In genomic region chr3:32872487-32873382, GRCh38 we compare ENCODE assay signal across 12 cellular contexts. TPM values are rescaled to one million over a fixed set of nuclear protein-coding genes. Genes with fewer than 3 reads are reported as not detected.
DNase-seq lines count a peak whose midpoint lies in the region; ATAC-seq and TF ChIP-seq lines count a peak whose summit lies in the region.
"Had no signal": no experiment of that assay in that cellular context is flagged by ENCODE, and none has a peak within 500 bp of the region (broad histone marks: within the 10 kb centered on the region; RNA-seq: fewer than 3 reads in every experiment).

No MANE protein-coding gene starts in this region.

- H3K36me3 ChIP-seq in mammary epithelial cell (ENCODE audit: insufficient read depth, low read length) (no peaks in the 10 kb centered on the region), PC-3 (ENCODE audit: low read depth, low read length) (no peaks in the 10 kb centered on the region), iPS-15b (ENCODE audit: control insufficient read depth, insufficient read depth, low read length) (peaks cover 44% of the 10 kb centered on the region), upper lobe of left lung (no peaks in the 10 kb centered on the region)

- H3K36me3 Mint-ChIP-seq in MCF 10A (ENCODE audit: insufficient read depth, unreplicated experiment), result peaks cover 6% of the 10 kb centered on the region
- no peaks in the 10 kb centered on the region for H3K36me3 Mint-ChIP-seq in activated T-cell treated with anti-CD3 and anti-CD28 coated beads, Interleukin-2, amount 50 U/mL, for 24 hours (ENCODE audit: low read depth)

- H3K27ac Mint-ChIP-seq in MCF 10A (ENCODE audit: low read depth, unreplicated experiment), result peak overlapping the region; percentile 19
- H3K27ac Mint-ChIP-seq in activated T-cell treated with anti-CD3 and anti-CD28 coated beads, Interleukin-2, amount 50 U/mL, for 24 hours, result no peak overlapping the region
- H3K27ac Mint-ChIP-seq: T-helper 1 cell treated with Interleukin-12 subunit alpha and Interleukin-12 subunit beta and Interleukin-4 antibody, amounts not matched to agents 30 μg/mL and 1 μg/mL, for 36 hours had no signal

- H3K27me3 ChIP-seq in mammary epithelial cell (ENCODE audit: insufficient read depth, low read length) (no peaks in the 10 kb centered on the region), PC-3 (ENCODE audit: low read length) (no peaks in the 10 kb centered on the region), iPS-15b (ENCODE audit: control insufficient read depth, insufficient read depth, low read length) (no peaks in the 10 kb centered on the region), upper lobe of left lung (no peaks in the 10 kb centered on the region)

- peak; percentile 37 for DNase-seq in MCF 10A (ENCODE audit: unreplicated experiment)
- DNase-seq in mammary epithelial cell, result no peak
- peak; percentile 60 for DNase-seq in PC-3
- DNase-seq in upper lobe of left lung, result peak in 1 of 2 donors; percentile 84
- DNase-seq in posterior vena cava (ENCODE audit: low spot score), result no peak
- DNase-seq in NK-92 treated with Interleukin-12 subunit alpha and Interleukin-12 subunit beta, amount 100 ng/mL, for 24 hours (lab: John Stamatoyannopoulos, UW), result no peak
- no peak for DNase-seq in activated T-cell treated with anti-CD3 and anti-CD28 coated beads, Interleukin-2, amount 50 U/mL, for 24 hours
- DNase-seq: ACHN, NCI-H526 treated with DMSO at 0.1 percent for 48 hours had no signal

- WGBS in mammary epithelial cell (ENCODE audit: low coverage, missing lambda C conversion rate), result 52% methylated on average over 5 of the region's 6 CpGs
- WGBS in upper lobe of left lung, 2 donors, result 53 to 65% methylated on average over 4 to 6 of the region's 6 CpGs

- H3K27ac ChIP-seq in mammary epithelial cell (ENCODE audit: insufficient read depth, low read depth, low read length) (no peak overlapping the region), PC-3 (ENCODE audit: low read length) (no peak overlapping the region), upper lobe of left lung (peak overlapping the region in 3 of 4 donors; percentile 27 to 72 (median 40))

- dilution Hi-C loops in mammary epithelial cell (cut with HindIII; ENCODE audit: low sequenced_read_pairs), result no loop called here

- ATAC-seq in PC-3 (peak; percentile 52), upper lobe of left lung (ENCODE audit: low FRiP score in 2 of 2) (peak; percentile 70 to 92)

- H3K79me2 ChIP-seq in mammary epithelial cell (ENCODE audit: insufficient read depth, low read length) (no peaks in the 10 kb centered on the region), PC-3 (ENCODE audit: low read length) (no peaks in the 10 kb centered on the region)

- peaks cover 22% of the 10 kb centered on the region for H3K4me1 Mint-ChIP-seq in MCF 10A (ENCODE audit: insufficient read depth, unreplicated experiment)
- peaks cover 2% of the 10 kb centered on the region for H3K4me1 Mint-ChIP-seq in activated T-cell treated with anti-CD3 and anti-CD28 coated beads, Interleukin-2, amount 50 U/mL, for 24 hours (ENCODE audit: low read depth)

- no peaks in the 10 kb centered on the region for H3K27me3 Mint-ChIP-seq in MCF 10A (ENCODE audit: insufficient read depth, unreplicated experiment)
- H3K27me3 Mint-ChIP-seq in activated T-cell treated with anti-CD3 and anti-CD28 coated beads, Interleukin-2, amount 50 U/mL, for 24 hours, result peaks cover 11% of the 10 kb centered on the region

- H4K20me1 ChIP-seq in mammary epithelial cell (ENCODE audit: insufficient read depth, low read length) (no peaks in the 10 kb centered on the region), PC-3 (ENCODE audit: low read length) (no peaks in the 10 kb centered on the region)

- CTCF ChIA-PET in MCF 10A (lab: Yijun Ruan, JAX), result interaction anchor here (0.5 to 1.5 kb wide), 16 partner anchors 9 to 145 kb away, joined by 3 to 6 read pairs (median 3); no protein-coding TSS in a partner anchor
- CTCF ChIA-PET in mammary epithelial cell (lab: Charles Lee; ENCODE audit: low non-redundant PET), result no interaction called here
- CTCF ChIA-PET in PC-3 (lab: Charles Lee), result interaction anchor here (0.5 to 1.7 kb wide), 4 partner anchors 9 to 60 kb away, joined by 3 to 16 read pairs (median 4); no protein-coding TSS in a partner anchor

- in situ Hi-C loops in mammary epithelial cell (cut with MboI; ENCODE audit: low sequenced_read_pairs in 2 of 2), result no loop called here

- no TSS peak for BruUV-seq in MCF 10A (replicated peaks; lab: Mats Ljungman, UMichigan)
- BruUV-seq in mammary epithelial cell (replicated peaks; lab: Mats Ljungman, UMichigan), result no TSS peak
- no TSS peak for BruUV-seq in PC-3 (replicated peaks; lab: Mats Ljungman, UMichigan)

- TF ChIP-seq CTCF in MCF 10A (IDR thresholded peaks at IDR 0.05; ENCODE audit: unreplicated experiment), result no peak
- no peak for TF ChIP-seq CTCF in mammary epithelial cell (conservative IDR thresholded peaks at IDR 0.05 in 1 of 2, IDR thresholded peaks at IDR 0.05 in 1 of 2; ENCODE audit: extremely low read depth in 1 of 2, insufficient read depth in 1 of 2, low read depth in 1 of 2, low read length in 2 of 2)
- no peak for TF ChIP-seq CTCF in PC-3 (conservative IDR thresholded peaks at IDR 0.05; ENCODE audit: low read depth, low read length)
- TF ChIP-seq CTCF in upper lobe of left lung (IDR thresholded peaks at IDR 0.05), result no peak

- H3K4me1 ChIP-seq in mammary epithelial cell (ENCODE audit: insufficient read depth, low read length) (peaks cover 10% of the 10 kb centered on the region), PC-3 (ENCODE audit: insufficient read depth, low read length) (peaks cover 33% of the 10 kb centered on the region), iPS-15b (ENCODE audit: control insufficient read depth, insufficient read depth, low read length) (peaks cover 50% of the 10 kb centered on the region), upper lobe of left lung (peaks cover 10 to 41% (median 23%) of the 10 kb centered on the region in 4 donors)

- intact Hi-C loops in MCF 10A (cut with micrococcal nuclease), result no loop called here
- intact Hi-C loops in mammary epithelial cell (cut with micrococcal nuclease), result loop anchor here (10.0 kb wide), 1 partner anchor 88 kb away; no protein-coding TSS in a partner anchor
- intact Hi-C loops in PC-3 (cut with micrococcal nuclease), result loop anchor here (2.0 kb wide), 1 partner anchor 30 kb away; no protein-coding TSS in a partner anchor
- intact Hi-C loops in posterior vena cava (cut with DNase I), result no loop called here

- H3K9me3 Mint-ChIP-seq in MCF 10A (ENCODE audit: unreplicated experiment), result no peaks in the 10 kb centered on the region
- H3K9me3 Mint-ChIP-seq in activated T-cell treated with anti-CD3 and anti-CD28 coated beads, Interleukin-2, amount 50 U/mL, for 24 hours, result no peaks in the 10 kb centered on the region
- H3K9me3 Mint-ChIP-seq: T-helper 1 cell treated with Interleukin-12 subunit alpha and Interleukin-12 subunit beta and Interleukin-4 antibody, amounts not matched to agents 30 μg/mL and 1 μg/mL, for 36 hours had no signal

- TF ChIP-seq EP300 in upper lobe of left lung (IDR thresholded peaks at IDR 0.05), result peak in 1 of 4 donors; percentile 28

- H3K4me3 Mint-ChIP-seq in MCF 10A (ENCODE audit: unreplicated experiment), result no peak overlapping the region
- no peak overlapping the region for H3K4me3 Mint-ChIP-seq in activated T-cell treated with anti-CD3 and anti-CD28 coated beads, Interleukin-2, amount 50 U/mL, for 24 hours
- H3K4me3 Mint-ChIP-seq: T-helper 1 cell treated with Interleukin-12 subunit alpha and Interleukin-12 subunit beta and Interleukin-4 antibody, amounts not matched to agents 30 μg/mL and 1 μg/mL, for 36 hours had no signal

- no peak overlapping the region for H3K9ac ChIP-seq in mammary epithelial cell (ENCODE audit: insufficient read depth, low read length)
- no peak overlapping the region for H3K9ac ChIP-seq in PC-3 (ENCODE audit: low read length)
- peak overlapping the region; percentile 19 for H3K9ac ChIP-seq in iPS-15b (ENCODE audit: low read depth, low read length)

- H3K9me3 ChIP-seq in mammary epithelial cell (replicated peaks; ENCODE audit: insufficient read depth, low read length) (no peaks in the 10 kb centered on the region), PC-3 (ENCODE audit: low read length) (no peaks in the 10 kb centered on the region), iPS-15b (ENCODE audit: control insufficient read depth, insufficient read depth, low read length) (no peaks in the 10 kb centered on the region), upper lobe of left lung (no peaks in the 10 kb centered on the region)

- no peak for TF ChIP-seq POLR2A in upper lobe of left lung (IDR thresholded peaks at IDR 0.05)

- no peak overlapping the region for H3K4me3 ChIP-seq in mammary epithelial cell (replicated peaks in 1 of 3; ENCODE audit: insufficient read depth in 1 of 3, low read depth in 2 of 3, low read length in 3 of 3)
- H3K4me3 ChIP-seq in PC-3 (ENCODE audit: low read length), result no peak overlapping the region
- no peak overlapping the region for H3K4me3 ChIP-seq in iPS-15b (ENCODE audit: low read depth, low read length)
- H3K4me3 ChIP-seq in upper lobe of left lung, result no peak overlapping the region

- H2AFZ ChIP-seq in mammary epithelial cell (ENCODE audit: low read depth, low read length) (no peak overlapping the region), PC-3 (ENCODE audit: low read length) (no peak overlapping the region)

- H3K9me2 ChIP-seq in PC-3 (replicated peaks; ENCODE audit: low read length), result no peaks in the 10 kb centered on the region

- POLR2A ChIA-PET in MCF 10A (lab: Yijun Ruan, JAX), result interaction anchor here (0.5 to 2.0 kb wide), 16 partner anchors 8 to 226 kb away, joined by 3 to 11 read pairs (median 4); partner anchors contain the start of gene CNOT10
- POLR2A ChIA-PET in PC-3 (lab: Charles Lee; ENCODE audit: unreplicated experiment), result interaction anchor here (0.6 kb wide), 1 partner anchor 30 kb away, joined by 4 read pairs; no protein-coding TSS in a partner anchor

- H3K4me2 ChIP-seq in mammary epithelial cell (ENCODE audit: insufficient read depth, low read depth, low read length) (no peak overlapping the region), PC-3 (ENCODE audit: low read length) (0 out of 2 replicates have a peak overlapping the region, but pooled peaks have one; percentile 5)

- no peaks in the 10 kb centered on the region for H3F3A ChIP-seq in PC-3 (ENCODE audit: low read length, unreplicated experiment)

RNA-seq across cellular contexts. Expression of gene TRIM71, which starts 54.9 kb away (rescaled TPM):
- total RNA-seq in MCF 10A (2022) (0.05 TPM in 2 replicates), mammary epithelial cell (under 1 TPM in 1 of 2 donors, not detected in 1; under 0.01 TPM), PC-3 (2014; rRNA removed) (0.11 and 0.17 TPM in 2 replicates), upper lobe of left lung (1 to 10 TPM; 2.2 to 7.3 (median 3.8) TPM), posterior vena cava (not detected)
- polyA plus RNA-seq in mammary epithelial cell, result 0.01 TPM
- polyA minus RNA-seq in mammary epithelial cell, result not detected
- total RNA-seq: mesenteric fat pad had no signal

Comparison
In these comparisons a context has a peak if more than half of its experiments do, and no peak if none do; other contexts are left out.
1. DNase-seq: peak in MCF 10A (single experiment) and PC-3 (single experiment); none in mammary epithelial cell (single experiment), posterior vena cava (single experiment), NK-92 treated with Interleukin-12 subunit alpha and Interleukin-12 subunit beta, amount 100 ng/mL, for 24 hours (single experiment) and activated T-cell treated with anti-CD3 and anti-CD28 coated beads, Interleukin-2, amount 50 U/mL, for 24 hours (single experiment).
2. intact Hi-C loops: an anchor here in mammary epithelial cell (10.0 kb wide) and PC-3 (2.0 kb wide); none called in MCF 10A and posterior vena cava.
3. H3K27ac ChIP-seq: peak in upper lobe of left lung (3 of 4); none in mammary epithelial cell (single experiment) and PC-3 (single experiment).